In the genomic region with DNA sequence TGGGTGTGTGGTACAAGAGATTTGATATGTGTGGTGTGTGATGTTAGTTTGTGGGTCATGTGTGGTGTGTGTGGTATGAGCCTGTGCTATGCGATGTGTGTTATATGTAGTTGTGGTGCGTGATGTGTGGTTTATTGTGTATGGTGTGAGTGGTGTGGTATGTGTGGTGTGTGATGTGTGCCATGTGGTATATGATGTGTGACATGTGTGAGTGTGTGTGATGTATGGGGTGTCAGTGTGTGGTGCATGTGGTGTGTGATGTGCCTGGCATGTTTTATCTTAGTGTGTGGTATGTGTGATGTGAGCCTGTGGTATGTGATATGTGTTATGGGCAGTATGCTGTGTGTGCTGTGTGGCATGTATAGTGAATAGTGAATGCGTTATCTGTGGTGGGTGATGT, we compare ENCODE assay signal across 2 cellular contexts.
TF ChIP-seq lines count a peak whose summit lies in the region.

No MANE protein-coding gene starts in this region.

TF ChIP-seq in HepG2, 621 proteins besides CTCF, POLR2A, EP300 and RAD21:
- TF ChIP-seq ZNF670 (CRISPR knock-in tag; IDR thresholded peaks at IDR 0.05; ENCODE audit: borderline replicate concordance) (no peak), KLF13 (CRISPR knock-in tag; IDR thresholded peaks at IDR 0.05) (no peak), MZF1 (CRISPR knock-in tag; IDR thresholded peaks at IDR 0.05; ENCODE audit: borderline replicate concordance) (no peak), SIN3A (IDR thresholded peaks at IDR 0.05; ENCODE audit: borderline replicate concordance, low read depth, low read length) (no peak)
- TF ChIP-seq, protein P1, sequence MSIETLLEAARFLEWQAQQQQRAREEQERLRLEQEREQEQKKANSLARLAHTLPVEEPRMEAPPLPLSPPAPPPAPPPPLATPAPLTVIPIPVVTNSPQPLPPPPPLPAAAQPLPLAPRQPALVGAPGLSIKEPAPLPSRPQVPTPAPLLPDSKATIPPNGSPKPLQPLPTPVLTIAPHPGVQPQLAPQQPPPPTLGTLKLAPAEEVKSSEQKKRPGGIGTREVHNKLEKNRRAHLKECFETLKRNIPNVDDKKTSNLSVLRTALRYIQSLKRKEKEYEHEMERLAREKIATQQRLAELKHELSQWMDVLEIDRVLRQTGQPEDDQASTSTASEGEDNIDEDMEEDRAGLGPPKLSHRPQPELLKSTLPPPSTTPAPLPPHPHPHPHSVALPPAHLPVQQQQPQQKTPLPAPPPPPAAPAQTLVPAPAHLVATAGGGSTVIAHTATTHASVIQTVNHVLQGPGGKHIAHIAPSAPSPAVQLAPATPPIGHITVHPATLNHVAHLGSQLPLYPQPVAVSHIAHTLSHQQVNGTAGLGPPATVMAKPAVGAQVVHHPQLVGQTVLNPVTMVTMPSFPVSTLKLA (IDR thresholded peaks at IDR 0.05) = peak; percentile 100
- TF ChIP-seq, protein P2, sequence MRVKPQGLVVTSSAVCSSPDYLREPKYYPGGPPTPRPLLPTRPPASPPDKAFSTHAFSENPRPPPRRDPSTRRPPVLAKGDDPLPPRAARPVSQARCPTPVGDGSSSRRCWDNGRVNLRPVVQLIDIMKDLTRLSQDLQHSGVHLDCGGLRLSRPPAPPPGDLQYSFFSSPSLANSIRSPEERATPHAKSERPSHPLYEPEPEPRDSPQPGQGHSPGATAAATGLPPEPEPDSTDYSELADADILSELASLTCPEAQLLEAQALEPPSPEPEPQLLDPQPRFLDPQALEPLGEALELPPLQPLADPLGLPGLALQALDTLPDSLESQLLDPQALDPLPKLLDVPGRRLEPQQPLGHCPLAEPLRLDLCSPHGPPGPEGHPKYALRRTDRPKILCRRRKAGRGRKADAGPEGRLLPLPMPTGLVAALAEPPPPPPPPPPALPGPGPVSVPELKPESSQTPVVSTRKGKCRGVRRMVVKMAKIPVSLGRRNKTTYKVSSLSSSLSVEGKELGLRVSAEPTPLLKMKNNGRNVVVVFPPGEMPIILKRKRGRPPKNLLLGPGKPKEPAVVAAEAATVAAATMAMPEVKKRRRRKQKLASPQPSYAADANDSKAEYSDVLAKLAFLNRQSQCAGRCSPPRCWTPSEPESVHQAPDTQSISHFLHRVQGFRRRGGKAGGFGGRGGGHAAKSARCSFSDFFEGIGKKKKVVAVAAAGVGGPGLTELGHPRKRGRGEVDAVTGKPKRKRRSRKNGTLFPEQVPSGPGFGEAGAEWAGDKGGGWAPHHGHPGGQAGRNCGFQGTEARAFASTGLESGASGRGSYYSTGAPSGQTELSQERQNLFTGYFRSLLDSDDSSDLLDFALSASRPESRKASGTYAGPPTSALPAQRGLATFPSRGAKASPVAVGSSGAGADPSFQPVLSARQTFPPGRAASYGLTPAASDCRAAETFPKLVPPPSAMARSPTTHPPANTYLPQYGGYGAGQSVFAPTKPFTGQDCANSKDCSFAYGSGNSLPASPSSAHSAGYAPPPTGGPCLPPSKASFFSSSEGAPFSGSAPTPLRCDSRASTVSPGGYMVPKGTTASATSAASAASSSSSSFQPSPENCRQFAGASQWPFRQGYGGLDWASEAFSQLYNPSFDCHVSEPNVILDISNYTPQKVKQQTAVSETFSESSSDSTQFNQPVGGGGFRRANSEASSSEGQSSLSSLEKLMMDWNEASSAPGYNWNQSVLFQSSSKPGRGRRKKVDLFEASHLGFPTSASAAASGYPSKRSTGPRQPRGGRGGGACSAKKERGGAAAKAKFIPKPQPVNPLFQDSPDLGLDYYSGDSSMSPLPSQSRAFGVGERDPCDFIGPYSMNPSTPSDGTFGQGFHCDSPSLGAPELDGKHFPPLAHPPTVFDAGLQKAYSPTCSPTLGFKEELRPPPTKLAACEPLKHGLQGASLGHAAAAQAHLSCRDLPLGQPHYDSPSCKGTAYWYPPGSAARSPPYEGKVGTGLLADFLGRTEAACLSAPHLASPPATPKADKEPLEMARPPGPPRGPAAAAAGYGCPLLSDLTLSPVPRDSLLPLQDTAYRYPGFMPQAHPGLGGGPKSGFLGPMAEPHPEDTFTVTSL (CRISPR knock-in tag; IDR thresholded peaks at IDR 0.05; ENCODE audit: borderline replicate concordance) = no peak
TF ChIP-seq in HepG2: peak in this region for 1.

TF ChIP-seq in H1, 55 proteins besides CTCF, POLR2A, EP300 and RAD21:
- TF ChIP-seq RFX5 (IDR thresholded peaks at IDR 0.05; ENCODE audit: borderline replicate concordance, low read depth, low read length) (no peak), JUND (IDR thresholded peaks at IDR 0.05; ENCODE audit: low read length) (no peak), KDM1A (IDR thresholded peaks at IDR 0.05; ENCODE audit: borderline replicate concordance, low read length) (no peak), SAP30 (IDR thresholded peaks at IDR 0.05; ENCODE audit: insufficient read depth, insufficient replicate concordance, low read length) (no peak), TAF1 (IDR thresholded peaks at IDR 0.05; ENCODE audit: low read depth, low read length) (no peak), SIN3A (conservative IDR thresholded peaks at IDR 0.05 in 1 of 2, IDR thresholded peaks at IDR 0.05 in 1 of 2; ENCODE audit: low read depth in 1 of 2, low read length in 2 of 2) (no peak), BCL11A (IDR thresholded peaks at IDR 0.05; ENCODE audit: low read depth in 2 of 2, low read length in 2 of 2) (no peak), RBBP5 (IDR thresholded peaks at IDR 0.05; ENCODE audit: borderline replicate concordance, low read depth, low read length) (no peak), ZNF274 (IDR thresholded peaks at IDR 0.05; ENCODE audit: borderline replicate concordance, extremely low read depth, low read length) (no peak), ASH2L (IDR thresholded peaks at IDR 0.05; ENCODE audit: low read length) (no peak), CEBPB (IDR thresholded peaks at IDR 0.05; ENCODE audit: low read depth, low read length) (no peak), POU5F1 (IDR thresholded peaks at IDR 0.05; ENCODE audit: low read depth, low read length) (no peak), SP1 (IDR thresholded peaks at IDR 0.05; ENCODE audit: low read depth, low read length) (no peak), SP4 (IDR thresholded peaks at IDR 0.05; ENCODE audit: low read length) (no peak), FOSL1 (IDR thresholded peaks at IDR 0.05; ENCODE audit: insufficient read depth, low read depth, low read length) (no peak), MAFK (IDR thresholded peaks at IDR 0.05; ENCODE audit: low read depth, low read length) (no peak), RNF2 (IDR thresholded peaks at IDR 0.05; ENCODE audit: borderline replicate concordance, low read depth, low read length, missing control alignments, poor library complexity, severe bottlenecking) (no peak)
- TF ChIP-seq, protein P3, sequence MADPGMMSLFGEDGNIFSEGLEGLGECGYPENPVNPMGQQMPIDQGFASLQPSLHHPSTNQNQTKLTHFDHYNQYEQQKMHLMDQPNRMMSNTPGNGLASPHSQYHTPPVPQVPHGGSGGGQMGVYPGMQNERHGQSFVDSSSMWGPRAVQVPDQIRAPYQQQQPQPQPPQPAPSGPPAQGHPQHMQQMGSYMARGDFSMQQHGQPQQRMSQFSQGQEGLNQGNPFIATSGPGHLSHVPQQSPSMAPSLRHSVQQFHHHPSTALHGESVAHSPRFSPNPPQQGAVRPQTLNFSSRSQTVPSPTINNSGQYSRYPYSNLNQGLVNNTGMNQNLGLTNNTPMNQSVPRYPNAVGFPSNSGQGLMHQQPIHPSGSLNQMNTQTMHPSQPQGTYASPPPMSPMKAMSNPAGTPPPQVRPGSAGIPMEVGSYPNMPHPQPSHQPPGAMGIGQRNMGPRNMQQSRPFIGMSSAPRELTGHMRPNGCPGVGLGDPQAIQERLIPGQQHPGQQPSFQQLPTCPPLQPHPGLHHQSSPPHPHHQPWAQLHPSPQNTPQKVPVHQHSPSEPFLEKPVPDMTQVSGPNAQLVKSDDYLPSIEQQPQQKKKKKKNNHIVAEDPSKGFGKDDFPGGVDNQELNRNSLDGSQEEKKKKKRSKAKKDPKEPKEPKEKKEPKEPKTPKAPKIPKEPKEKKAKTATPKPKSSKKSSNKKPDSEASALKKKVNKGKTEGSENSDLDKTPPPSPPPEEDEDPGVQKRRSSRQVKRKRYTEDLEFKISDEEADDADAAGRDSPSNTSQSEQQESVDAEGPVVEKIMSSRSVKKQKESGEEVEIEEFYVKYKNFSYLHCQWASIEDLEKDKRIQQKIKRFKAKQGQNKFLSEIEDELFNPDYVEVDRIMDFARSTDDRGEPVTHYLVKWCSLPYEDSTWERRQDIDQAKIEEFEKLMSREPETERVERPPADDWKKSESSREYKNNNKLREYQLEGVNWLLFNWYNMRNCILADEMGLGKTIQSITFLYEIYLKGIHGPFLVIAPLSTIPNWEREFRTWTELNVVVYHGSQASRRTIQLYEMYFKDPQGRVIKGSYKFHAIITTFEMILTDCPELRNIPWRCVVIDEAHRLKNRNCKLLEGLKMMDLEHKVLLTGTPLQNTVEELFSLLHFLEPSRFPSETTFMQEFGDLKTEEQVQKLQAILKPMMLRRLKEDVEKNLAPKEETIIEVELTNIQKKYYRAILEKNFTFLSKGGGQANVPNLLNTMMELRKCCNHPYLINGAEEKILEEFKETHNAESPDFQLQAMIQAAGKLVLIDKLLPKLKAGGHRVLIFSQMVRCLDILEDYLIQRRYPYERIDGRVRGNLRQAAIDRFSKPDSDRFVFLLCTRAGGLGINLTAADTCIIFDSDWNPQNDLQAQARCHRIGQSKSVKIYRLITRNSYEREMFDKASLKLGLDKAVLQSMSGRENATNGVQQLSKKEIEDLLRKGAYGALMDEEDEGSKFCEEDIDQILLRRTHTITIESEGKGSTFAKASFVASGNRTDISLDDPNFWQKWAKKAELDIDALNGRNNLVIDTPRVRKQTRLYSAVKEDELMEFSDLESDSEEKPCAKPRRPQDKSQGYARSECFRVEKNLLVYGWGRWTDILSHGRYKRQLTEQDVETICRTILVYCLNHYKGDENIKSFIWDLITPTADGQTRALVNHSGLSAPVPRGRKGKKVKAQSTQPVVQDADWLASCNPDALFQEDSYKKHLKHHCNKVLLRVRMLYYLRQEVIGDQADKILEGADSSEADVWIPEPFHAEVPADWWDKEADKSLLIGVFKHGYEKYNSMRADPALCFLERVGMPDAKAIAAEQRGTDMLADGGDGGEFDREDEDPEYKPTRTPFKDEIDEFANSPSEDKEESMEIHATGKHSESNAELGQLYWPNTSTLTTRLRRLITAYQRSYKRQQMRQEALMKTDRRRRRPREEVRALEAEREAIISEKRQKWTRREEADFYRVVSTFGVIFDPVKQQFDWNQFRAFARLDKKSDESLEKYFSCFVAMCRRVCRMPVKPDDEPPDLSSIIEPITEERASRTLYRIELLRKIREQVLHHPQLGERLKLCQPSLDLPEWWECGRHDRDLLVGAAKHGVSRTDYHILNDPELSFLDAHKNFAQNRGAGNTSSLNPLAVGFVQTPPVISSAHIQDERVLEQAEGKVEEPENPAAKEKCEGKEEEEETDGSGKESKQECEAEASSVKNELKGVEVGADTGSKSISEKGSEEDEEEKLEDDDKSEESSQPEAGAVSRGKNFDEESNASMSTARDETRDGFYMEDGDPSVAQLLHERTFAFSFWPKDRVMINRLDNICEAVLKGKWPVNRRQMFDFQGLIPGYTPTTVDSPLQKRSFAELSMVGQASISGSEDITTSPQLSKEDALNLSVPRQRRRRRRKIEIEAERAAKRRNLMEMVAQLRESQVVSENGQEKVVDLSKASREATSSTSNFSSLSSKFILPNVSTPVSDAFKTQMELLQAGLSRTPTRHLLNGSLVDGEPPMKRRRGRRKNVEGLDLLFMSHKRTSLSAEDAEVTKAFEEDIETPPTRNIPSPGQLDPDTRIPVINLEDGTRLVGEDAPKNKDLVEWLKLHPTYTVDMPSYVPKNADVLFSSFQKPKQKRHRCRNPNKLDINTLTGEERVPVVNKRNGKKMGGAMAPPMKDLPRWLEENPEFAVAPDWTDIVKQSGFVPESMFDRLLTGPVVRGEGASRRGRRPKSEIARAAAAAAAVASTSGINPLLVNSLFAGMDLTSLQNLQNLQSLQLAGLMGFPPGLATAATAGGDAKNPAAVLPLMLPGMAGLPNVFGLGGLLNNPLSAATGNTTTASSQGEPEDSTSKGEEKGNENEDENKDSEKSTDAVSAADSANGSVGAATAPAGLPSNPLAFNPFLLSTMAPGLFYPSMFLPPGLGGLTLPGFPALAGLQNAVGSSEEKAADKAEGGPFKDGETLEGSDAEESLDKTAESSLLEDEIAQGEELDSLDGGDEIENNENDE (IDR thresholded peaks at IDR 0.05; ENCODE audit: insufficient replicate concordance, low read length) = no peak
- TF ChIP-seq, protein P4, sequence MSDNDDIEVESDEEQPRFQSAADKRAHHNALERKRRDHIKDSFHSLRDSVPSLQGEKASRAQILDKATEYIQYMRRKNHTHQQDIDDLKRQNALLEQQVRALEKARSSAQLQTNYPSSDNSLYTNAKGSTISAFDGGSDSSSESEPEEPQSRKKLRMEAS (IDR thresholded peaks at IDR 0.05) = no peak
TF ChIP-seq in H1: peak in this region for 0.
